9 cellular contexts compared by ENCODE assay signal in the genomic region with DNA sequence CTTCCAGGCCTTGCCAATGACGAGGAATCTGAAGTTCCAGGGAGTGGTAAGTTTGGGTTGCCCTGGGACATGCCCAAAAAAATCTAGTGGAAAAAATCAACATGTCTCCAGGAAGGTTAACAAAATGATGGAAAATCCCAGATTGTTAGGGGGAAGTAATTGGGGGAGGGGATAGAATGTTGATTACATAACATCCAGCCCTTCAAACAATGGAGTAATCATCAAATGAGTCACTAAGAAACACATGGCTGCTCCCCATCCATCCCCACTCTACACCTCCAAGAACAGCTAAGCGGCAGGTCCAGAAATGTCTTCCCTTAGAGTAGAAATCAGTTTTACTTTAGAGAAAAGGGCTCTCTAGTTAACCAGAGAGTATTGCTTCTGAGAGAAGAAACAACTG.
DNase-seq lines count a peak whose midpoint lies in the region; ATAC-seq lines count a peak whose summit lies in the region.
"Had no signal": no experiment of that assay in that cellular context is flagged by ENCODE, and none has a peak within 500 bp of the region (broad histone marks: within the 10 kb centered on the region; RNA-seq: fewer than 3 reads in every experiment).

No MANE protein-coding gene starts in this region.

- H3K36me3 Mint-ChIP-seq in activated naive CD8-positive, alpha-beta T cell treated with anti-CD3 and anti-CD28 coated beads for 36 hours, result peaks cover 89% of the 10 kb centered on the region
- peaks cover 41% of the 10 kb centered on the region for H3K36me3 Mint-ChIP-seq in memory B cell

- peak overlapping the region; percentile 72 for H3K4me3 Mint-ChIP-seq in activated naive CD8-positive, alpha-beta T cell treated with anti-CD3 and anti-CD28 coated beads for 36 hours
- no peak overlapping the region for H3K4me3 Mint-ChIP-seq in memory B cell

- peak overlapping the region; percentile 99 for H3K27ac Mint-ChIP-seq in activated naive CD8-positive, alpha-beta T cell treated with anti-CD3 and anti-CD28 coated beads for 36 hours
- peak overlapping the region; percentile 83 for H3K27ac Mint-ChIP-seq in memory B cell

- DNase-seq in AG08395 (ENCODE audit: low spot score), result peak; percentile 57
- DNase-seq in HCEC 1CT, result peak; percentile 69
- no peak for DNase-seq in activated naive CD8-positive, alpha-beta T cell treated with anti-CD3 and anti-CD28 coated beads for 36 hours
- DNase-seq in memory B cell (ENCODE audit: low spot score in 2 of 2), result no peak
- DNase-seq in retina, result no peak
- no peak for DNase-seq in dedifferentiated amniotic fluid mesenchymal stem cell (ENCODE audit: extremely low spot score)
- DNase-seq in NCI-H1436 treated with DMSO at 0.1 percent for 48 hours (lab: John Stamatoyannopoulos, UW), result no peak
- DNase-seq: cerebellar nuclear complex had no signal

- no peak for ATAC-seq in memory B cell (ENCODE audit: low read depth)
- ATAC-seq in HG03175 (IDR thresholded peaks at IDR 0.05; ENCODE audit: unreplicated experiment), result no peak

- H3K4me1 Mint-ChIP-seq in activated naive CD8-positive, alpha-beta T cell treated with anti-CD3 and anti-CD28 coated beads for 36 hours, result peaks cover 94% of the 10 kb centered on the region
- peaks cover 64% of the 10 kb centered on the region for H3K4me1 Mint-ChIP-seq in memory B cell

- no peaks in the 10 kb centered on the region for H3K27me3 Mint-ChIP-seq in activated naive CD8-positive, alpha-beta T cell treated with anti-CD3 and anti-CD28 coated beads for 36 hours
- H3K27me3 Mint-ChIP-seq in memory B cell, result no peaks in the 10 kb centered on the region

- H3K9me3 Mint-ChIP-seq in activated naive CD8-positive, alpha-beta T cell treated with anti-CD3 and anti-CD28 coated beads for 36 hours, result no peaks in the 10 kb centered on the region
- H3K9me3 Mint-ChIP-seq in memory B cell, result no peaks in the 10 kb centered on the region

Comparison
In these comparisons a context has a peak if more than half of its experiments do, and no peak if none do; other contexts are left out.
1. DNase-seq: peak in AG08395 (single experiment) and HCEC 1CT (single experiment); none in activated naive CD8-positive, alpha-beta T cell treated with anti-CD3 and anti-CD28 coated beads for 36 hours (single experiment), memory B cell (0 of 2), retina (single experiment), dedifferentiated amniotic fluid mesenchymal stem cell (single experiment) and NCI-H1436 treated with DMSO at 0.1 percent for 48 hours (single experiment).